Comparison of ENCODE assay signal across 1 cellular context in the genomic region with DNA sequence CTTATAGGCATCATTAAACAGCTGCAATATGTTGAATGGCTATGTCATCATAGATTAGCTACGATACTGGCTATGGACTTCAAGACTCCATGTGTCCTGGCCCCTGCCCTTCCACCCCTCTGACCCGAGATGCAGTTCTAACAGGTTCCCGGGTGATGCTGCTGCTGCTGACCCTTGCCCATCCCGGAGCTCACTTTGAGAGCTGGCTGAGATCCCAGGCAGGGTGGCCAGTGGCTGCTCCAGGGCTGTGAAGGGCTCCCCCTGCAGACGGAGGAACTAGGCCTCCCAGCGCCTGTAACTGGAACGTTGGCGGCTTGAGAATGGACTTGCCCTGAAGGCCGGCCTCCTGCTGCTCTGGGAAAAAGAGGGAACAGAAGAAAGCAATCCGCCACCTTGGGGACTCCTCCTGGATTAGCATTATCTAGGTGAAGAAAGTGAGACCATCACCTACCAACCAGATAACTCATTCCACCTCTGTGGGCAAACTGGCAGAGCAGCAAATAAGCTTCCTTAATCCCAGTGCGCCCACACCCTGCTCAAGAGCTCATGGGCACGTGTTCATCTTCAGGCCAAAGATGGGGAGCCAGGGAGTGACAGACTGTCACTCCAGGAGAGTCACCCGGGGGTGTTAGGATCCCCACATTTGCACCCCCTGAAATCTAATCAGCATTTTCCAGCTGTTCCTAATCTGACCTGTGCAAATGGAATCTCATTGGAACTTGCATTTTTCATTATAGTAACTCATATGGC.
TF ChIP-seq lines count a peak whose summit lies in the region.

No MANE protein-coding gene starts in this region.

TF ChIP-seq in H1, 55 proteins besides CTCF, POLR2A, EP300 and RAD21 (continued from another document):
- TF ChIP-seq, protein P1, sequence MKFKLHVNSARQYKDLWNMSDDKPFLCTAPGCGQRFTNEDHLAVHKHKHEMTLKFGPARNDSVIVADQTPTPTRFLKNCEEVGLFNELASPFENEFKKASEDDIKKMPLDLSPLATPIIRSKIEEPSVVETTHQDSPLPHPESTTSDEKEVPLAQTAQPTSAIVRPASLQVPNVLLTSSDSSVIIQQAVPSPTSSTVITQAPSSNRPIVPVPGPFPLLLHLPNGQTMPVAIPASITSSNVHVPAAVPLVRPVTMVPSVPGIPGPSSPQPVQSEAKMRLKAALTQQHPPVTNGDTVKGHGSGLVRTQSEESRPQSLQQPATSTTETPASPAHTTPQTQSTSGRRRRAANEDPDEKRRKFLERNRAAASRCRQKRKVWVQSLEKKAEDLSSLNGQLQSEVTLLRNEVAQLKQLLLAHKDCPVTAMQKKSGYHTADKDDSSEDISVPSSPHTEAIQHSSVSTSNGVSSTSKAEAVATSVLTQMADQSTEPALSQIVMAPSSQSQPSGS (IDR thresholded peaks at IDR 0.05; ENCODE audit: low read length): no peak
- no peak for TF ChIP-seq FOSL1 (IDR thresholded peaks at IDR 0.05; ENCODE audit: insufficient read depth, low read depth, low read length)
- TF ChIP-seq SUZ12 (IDR thresholded peaks at IDR 0.05; ENCODE audit: low read length): no peak
- TF ChIP-seq KDM5A (IDR thresholded peaks at IDR 0.05; ENCODE audit: low read length): no peak
- TF ChIP-seq MAFK (IDR thresholded peaks at IDR 0.05; ENCODE audit: low read depth, low read length): no peak
- TF ChIP-seq HDAC2 (IDR thresholded peaks at IDR 0.05; ENCODE audit: borderline replicate concordance in 1 of 2, low read depth in 2 of 2, low read length in 2 of 2): no peak
- no peak for TF ChIP-seq CBX5 (IDR thresholded peaks at IDR 0.05; ENCODE audit: low read depth, low read length)
- TF ChIP-seq SP2 (IDR thresholded peaks at IDR 0.05; ENCODE audit: low read length): no peak
- no peak for TF ChIP-seq KDM4A (IDR thresholded peaks at IDR 0.05; ENCODE audit: low read depth, low read length, severe bottlenecking)
- no peak for TF ChIP-seq RXRA (IDR thresholded peaks at IDR 0.05; ENCODE audit: insufficient read depth, low read depth, low read length)
- TF ChIP-seq EZH2 (IDR thresholded peaks at IDR 0.05; ENCODE audit: low read depth, low read length, severe bottlenecking): no peak
- no peak for TF ChIP-seq JUND (IDR thresholded peaks at IDR 0.05; ENCODE audit: low read length)
- TF ChIP-seq, protein P2, sequence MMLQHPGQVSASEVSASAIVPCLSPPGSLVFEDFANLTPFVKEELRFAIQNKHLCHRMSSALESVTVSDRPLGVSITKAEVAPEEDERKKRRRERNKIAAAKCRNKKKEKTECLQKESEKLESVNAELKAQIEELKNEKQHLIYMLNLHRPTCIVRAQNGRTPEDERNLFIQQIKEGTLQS (IDR thresholded peaks at IDR 0.05; ENCODE audit: insufficient read depth, low read depth, low read length): no peak
